Comparison of ENCODE assay signal across 8 cellular contexts in the genomic region with DNA sequence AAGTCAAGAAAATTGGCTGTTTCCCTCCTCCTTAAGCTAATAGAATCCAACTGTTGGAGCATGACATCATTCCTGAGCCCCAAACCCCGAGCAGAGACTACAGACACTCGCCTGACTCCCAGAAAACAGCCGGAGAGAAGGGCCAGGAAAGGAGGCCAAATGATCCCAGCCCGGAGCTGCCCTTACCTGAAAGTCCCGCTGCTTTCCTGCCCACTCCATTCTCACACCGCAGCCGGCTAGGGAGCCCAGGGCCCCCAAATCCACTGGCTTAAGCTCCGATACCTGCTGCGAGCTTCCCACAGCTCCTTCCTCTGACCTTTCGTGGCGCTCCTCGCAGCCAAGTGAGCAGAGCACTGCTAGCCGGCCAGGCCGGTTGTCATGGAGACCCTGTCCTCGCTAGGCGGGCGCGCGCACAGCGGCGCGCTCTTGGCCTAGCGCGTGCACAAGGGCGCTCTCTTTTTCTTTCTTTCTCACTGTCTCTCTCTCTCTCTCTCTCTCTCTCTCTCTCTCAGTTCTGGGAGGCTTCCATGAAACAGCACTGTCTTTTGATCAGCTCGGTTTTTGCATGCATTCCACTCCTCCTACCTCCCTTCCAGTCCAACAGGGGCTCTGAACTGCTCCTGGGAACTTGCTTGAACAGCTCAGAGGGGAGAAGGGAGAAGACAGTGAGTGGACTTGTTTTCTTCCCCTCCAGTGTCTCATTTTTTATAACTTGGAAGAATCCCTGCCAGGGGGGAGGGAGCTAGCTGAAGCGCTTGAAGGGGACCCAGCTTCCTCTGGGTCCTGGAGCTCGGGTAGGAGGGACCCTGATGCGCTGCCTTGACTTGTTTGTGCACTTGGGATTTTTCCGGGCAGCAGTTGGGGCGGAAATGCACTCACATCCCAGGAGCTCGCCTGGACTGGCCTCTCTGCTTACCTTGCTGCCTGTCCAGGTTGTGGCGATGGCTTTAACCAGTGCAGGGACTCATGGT.
DNase-seq lines count a peak whose midpoint lies in the region; ATAC-seq and TF ChIP-seq lines count a peak whose summit lies in the region.

No MANE protein-coding gene starts in this region.

- WGBS in spleen, 5 donors = 15 to 41% (median 25%) methylated on average over 33 of the region's 33 CpGs

- H3K4me1 ChIP-seq in SJCRH30 (peaks cover 61% of the 10 kb centered on the region), duodenal mucosa (ENCODE audit: control insufficient read depth in 1 of 2, insufficient read depth in 2 of 2, low read length in 2 of 2) (peaks cover 50 to 57% of the 10 kb centered on the region in 2 donors), spleen (peaks cover 31 to 97% (median 67%) of the 10 kb centered on the region in 6 donors)

- H3K9ac ChIP-seq in duodenal mucosa (ENCODE audit: low read depth in 1 of 2, low read length in 2 of 2) = peak overlapping the region; percentile 78 to 85

- peak; percentile 48 for ATAC-seq in HG02798 (IDR thresholded peaks at IDR 0.05; ENCODE audit: poor library complexity, unreplicated experiment)

- CTCF ChIA-PET in BJ (lab: Yijun Ruan, JAX) = interaction anchor here (0.6 to 4.0 kb wide), 12 partner anchors 11 to 458 kb away, joined by 3 to 19 read pairs (median 3); a partner anchor contains a TSS

- no peaks in the 10 kb centered on the region for H3K27me3 ChIP-seq in BJ (ENCODE audit: control insufficient read depth, insufficient read depth, low read length)
- no peaks in the 10 kb centered on the region for H3K27me3 ChIP-seq in SJCRH30
- H3K27me3 ChIP-seq in duodenal mucosa (ENCODE audit: control insufficient read depth in 1 of 2, insufficient read depth in 2 of 2, low read length in 2 of 2) = no peaks in the 10 kb centered on the region
- H3K27me3 ChIP-seq in spleen (replicated peaks in 1 of 7) = peaks cover 0 to 5% (median 0%) of the 10 kb centered on the region in 7 donors

- H3K27ac ChIP-seq in SJCRH30 (peak overlapping the region; percentile 92), duodenal mucosa (ENCODE audit: low read depth, low read length) (peak overlapping the region; percentile 87), spleen (peak overlapping the region; percentile 20 to 83 (median 72))

- DNase-seq in BJ (ENCODE audit: low read depth) (no peak), SJCRH30 (peak; percentile 82 to 84), left kidney (ENCODE audit: low read depth, low spot score) (peak; percentile 93), spleen (peak; percentile 90), activated gamma-delta T cell (lab: John Stamatoyannopoulos, UW) (no peak)
- DNase-seq in stimulated activated CD4-positive, alpha-beta T cell treated with anti-CD3 and anti-CD28 coated beads, Interleukin-4, amount 100 ng/mL, for 4 hours = no peak

- H3K36me3 ChIP-seq in BJ (ENCODE audit: control insufficient read depth, insufficient read depth, low read length) (0 out of 2 replicates have a peak, but pooled peaks cover 1% of the 10 kb centered on the region), SJCRH30 (peaks cover 2% of the 10 kb centered on the region; the same call in 1 of the 2 replicates), duodenal mucosa (ENCODE audit: control insufficient read depth in 1 of 2, insufficient read depth in 2 of 2, low read length in 2 of 2) (no peaks in the 10 kb centered on the region), spleen (no peaks in the 10 kb centered on the region)

- H3K4me3 ChIP-seq in BJ (ENCODE audit: low read depth, low read length) (peak overlapping the region; percentile 55), SJCRH30 (peak overlapping the region; percentile 69), duodenal mucosa (ENCODE audit: low read depth in 1 of 2, low read length in 2 of 2) (peak overlapping the region; percentile 79 to 86), spleen (peak overlapping the region in 7 of 8 donors; percentile 13 to 65 (median 37))

- POLR2A ChIA-PET in BJ (lab: Charles Lee) = interaction anchor here (0.6 to 1.4 kb wide), 6 partner anchors 56 to 150 kb away, joined by 3 to 11 read pairs (median 4); no protein-coding TSS in a partner anchor

- no peaks in the 10 kb centered on the region for H3K9me3 ChIP-seq in SJCRH30 (replicated peaks)
- no peaks in the 10 kb centered on the region for H3K9me3 ChIP-seq in duodenal mucosa (ENCODE audit: control insufficient read depth in 1 of 2, low read length in 2 of 2)
- H3K9me3 ChIP-seq in spleen = no peaks in the 10 kb centered on the region

- TF ChIP-seq CTCF in BJ (IDR thresholded peaks at IDR 0.05; ENCODE audit: insufficient read depth, low read depth, low read length) = no peak
- TF ChIP-seq CTCF in spleen (IDR thresholded peaks at IDR 0.05 in 8 of 11, conservative IDR thresholded peaks at IDR 0.05 in 3 of 11) = no peak

- peak in 1 of 3 donors; percentile 22 for TF ChIP-seq POLR2A in spleen (IDR thresholded peaks at IDR 0.05)

- intact Hi-C loops in spleen (cut with DNase I; ENCODE audit: low total_unique reads) = loop anchor here (10.0 kb wide), 1 partner anchor 126 kb away; a partner anchor contains a TSS

Comparison
In these comparisons a context has a peak if more than half of its experiments do, and no peak if none do; other contexts are left out.
1. DNase-seq: peak in SJCRH30 (2 of 2), left kidney (single experiment) and spleen (single experiment); none in BJ (single experiment), stimulated activated CD4-positive, alpha-beta T cell treated with anti-CD3 and anti-CD28 coated beads, Interleukin-4, amount 100 ng/mL, for 4 hours (0 of 2) and activated gamma-delta T cell (single experiment).
2. Peak in every context shown above with its lines, with median percentiles within 50 percentile points of each other: H3K4me3 ChIP-seq and H3K27ac ChIP-seq.